Comparison of ENCODE assay signal across 10 cellular contexts in the genomic region with DNA sequence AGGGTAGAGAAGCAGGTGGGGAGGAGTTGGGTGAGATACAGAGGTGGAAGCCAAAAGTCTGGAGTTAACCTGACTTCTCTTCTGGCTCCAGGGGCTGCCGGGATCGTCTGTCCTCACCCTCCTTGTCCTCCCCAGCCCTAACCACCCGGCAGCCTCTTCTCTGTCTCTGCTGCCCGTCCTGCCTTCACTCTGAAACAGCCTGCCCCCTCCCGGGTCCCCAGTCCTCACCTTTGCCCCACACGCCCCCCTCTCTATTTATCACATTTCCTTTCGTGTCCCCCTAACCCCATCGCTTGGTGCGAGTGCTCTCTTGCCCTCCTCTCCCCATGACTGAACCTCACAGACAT.
DNase-seq lines count a peak whose midpoint lies in the region; ATAC-seq and TF ChIP-seq lines count a peak whose summit lies in the region.
"Had no signal": no experiment of that assay in that cellular context is flagged by ENCODE, and none has a peak within 500 bp of the region (broad histone marks: within the 10 kb centered on the region; RNA-seq: fewer than 3 reads in every experiment).

No MANE protein-coding gene starts in this region.

- peaks cover 70% of the 10 kb centered on the region for H3K27me3 Mint-ChIP-seq in stimulated activated memory B cell treated with anti-CD40 and anti-IgM and Interleukin-4, amounts not matched to agents 10 μg/mL and 1 μg/mL and 100 μg/mL, for 72 hours

- TF ChIP-seq CTCF in HFF-Myc (IDR thresholded peaks at IDR 0.05; ENCODE audit: low read depth, low read length, missing control alignments) = no peak
- no peak for TF ChIP-seq CTCF in astrocyte of the spinal cord (IDR thresholded peaks at IDR 0.05; ENCODE audit: low read depth, low read length)

- H3K4me3 Mint-ChIP-seq in stimulated activated memory B cell treated with anti-CD40 and anti-IgM and Interleukin-4, amounts not matched to agents 10 μg/mL and 1 μg/mL and 100 μg/mL, for 72 hours = peak overlapping the region; percentile 76

- H3K4me3 ChIP-seq in HFF-Myc (replicated peaks; ENCODE audit: low read depth, low read length) (peak overlapping the region; percentile 44; the same call in 1 of the 2 replicates), astrocyte of the spinal cord (ENCODE audit: low read depth, low read length) (peak overlapping the region; percentile 51), iPS-18a (ENCODE audit: low read length) (peak overlapping the region; percentile 56)

- H3K9me3 Mint-ChIP-seq in stimulated activated memory B cell treated with anti-CD40 and anti-IgM and Interleukin-4, amounts not matched to agents 10 μg/mL and 1 μg/mL and 100 μg/mL, for 72 hours = no peaks in the 10 kb centered on the region

- H3K4me1 Mint-ChIP-seq in stimulated activated memory B cell treated with anti-CD40 and anti-IgM and Interleukin-4, amounts not matched to agents 10 μg/mL and 1 μg/mL and 100 μg/mL, for 72 hours = peaks cover 38% of the 10 kb centered on the region

- no peak overlapping the region for H3K9ac ChIP-seq in iPS-18a (ENCODE audit: low read length)

- no peak for ATAC-seq in stimulated activated memory B cell treated with anti-CD40 and anti-IgM and Interleukin-4, amounts not matched to agents 10 μg/mL and 1 μg/mL and 100 μg/mL, for 72 hours
- ATAC-seq in HG02852 (IDR thresholded peaks at IDR 0.05; ENCODE audit: unreplicated experiment) (no peak), HG02885 (IDR thresholded peaks at IDR 0.05; ENCODE audit: poor library complexity, unreplicated experiment) (no peak)

- H3K9me3 ChIP-seq in iPS-18a (ENCODE audit: control insufficient read depth, low read depth, low read length) = no peaks in the 10 kb centered on the region

- DNase-seq in HFF-Myc (ENCODE audit: extremely low read depth, low read depth) (no peak), astrocyte of the spinal cord (ENCODE audit: low read depth, low spot score) (no peak), T1000 (lab: John Stamatoyannopoulos, UW) (no peak)
- no peak for DNase-seq in stimulated activated CD8-positive, alpha-beta memory T cell treated with anti-CD3 and anti-CD28 coated beads, Interleukin-4, amount 100 ng/mL, for 48 hours
- DNase-seq: NCI-H2029 treated with DMSO at 0.1 percent for 48 hours had no signal

- peaks cover 9% of the 10 kb centered on the region for H3K4me1 ChIP-seq in iPS-18a (ENCODE audit: control insufficient read depth, low read depth, low read length)

- peaks cover 38% of the 10 kb centered on the region for H3K36me3 Mint-ChIP-seq in stimulated activated memory B cell treated with anti-CD40 and anti-IgM and Interleukin-4, amounts not matched to agents 10 μg/mL and 1 μg/mL and 100 μg/mL, for 72 hours

- in situ Hi-C loops in astrocyte of the spinal cord (cut with HindIII; ENCODE audit: low sequenced_read_pairs) = no loop called here

- peak overlapping the region; percentile 19 for H3K27ac Mint-ChIP-seq in stimulated activated memory B cell treated with anti-CD40 and anti-IgM and Interleukin-4, amounts not matched to agents 10 μg/mL and 1 μg/mL and 100 μg/mL, for 72 hours

- peaks cover 83% of the 10 kb centered on the region for H3K27me3 ChIP-seq in iPS-18a (ENCODE audit: control insufficient read depth, insufficient read depth, low read length)

- no peak overlapping the region for H3K27ac ChIP-seq in iPS-18a (ENCODE audit: low read length)
- H3K27ac ChIP-seq: epithelial cell of prostate had no signal

- peaks cover 9% of the 10 kb centered on the region for H3K36me3 ChIP-seq in iPS-18a (ENCODE audit: control insufficient read depth, low read depth, low read length)
